ENCODE assay signal across 8 cellular contexts in the genomic region with DNA sequence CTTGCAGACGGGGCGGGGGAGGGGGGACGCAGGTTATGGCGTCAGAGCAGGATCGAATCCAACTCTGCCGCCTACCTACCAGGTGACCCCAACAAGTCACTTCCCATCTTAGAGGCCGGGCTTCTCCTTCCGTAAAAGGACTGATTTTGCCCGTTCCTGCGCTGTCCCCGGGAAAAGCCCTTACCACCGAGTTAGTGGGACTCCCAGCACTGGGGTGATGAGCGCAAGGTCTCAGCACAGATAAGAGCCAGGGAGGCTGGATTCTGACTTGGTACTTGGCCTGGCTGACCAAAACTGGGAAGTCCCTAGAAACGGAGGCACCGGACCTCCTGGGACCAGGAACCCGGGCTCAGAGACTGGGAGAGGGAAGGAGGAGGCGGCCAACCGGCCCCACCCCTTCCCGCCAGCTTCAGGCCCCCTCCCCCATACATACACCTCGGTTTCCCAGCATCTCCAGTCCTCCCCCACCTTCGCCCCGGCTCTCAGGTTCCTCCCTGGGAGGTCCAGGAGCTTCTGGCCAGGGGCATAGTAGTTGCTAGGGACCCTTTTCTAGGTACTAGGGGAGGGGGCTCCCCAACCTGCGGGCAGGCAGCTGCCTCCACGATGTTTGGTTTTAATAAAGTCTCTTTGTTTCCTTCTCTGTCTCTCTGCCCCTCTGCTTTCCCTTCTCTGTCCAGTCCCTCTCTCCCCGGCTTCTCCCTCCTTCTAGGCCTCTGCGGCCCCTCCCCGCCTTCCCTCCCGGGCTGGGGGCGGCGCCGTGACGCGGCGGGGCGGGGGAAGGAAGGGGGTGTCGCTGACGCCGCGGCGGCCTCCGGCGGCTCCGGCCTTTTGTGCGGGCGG. TPM values are rescaled to one million over a fixed set of nuclear protein-coding genes. Genes with fewer than 3 reads are reported as not detected.
DNase-seq lines count a peak whose midpoint lies in the region; ATAC-seq and TF ChIP-seq lines count a peak whose summit lies in the region.

A gene (plus strand): TSS at position 826 of the 840 bp plus-strand sequence. CDS start 156 bp downstream, outside the sequence.

- no peak for TF ChIP-seq CTCF in lower lobe of right lung (IDR thresholded peaks at IDR 0.05)

- H3K27me3 ChIP-seq in duodenal mucosa (ENCODE audit: control insufficient read depth in 1 of 2, insufficient read depth in 2 of 2, low read length in 2 of 2) (no peaks in the 10 kb centered on the region), lower lobe of right lung (ENCODE audit: low read depth) (no peaks in the 10 kb centered on the region)

- intact Hi-C loops in lower lobe of right lung (cut with DNase I): no loop called here

- no peaks in the 10 kb centered on the region for H3K9me3 ChIP-seq in duodenal mucosa (ENCODE audit: control insufficient read depth in 1 of 2, low read length in 2 of 2)
- no peaks in the 10 kb centered on the region for H3K9me3 ChIP-seq in lower lobe of right lung

- peak within 1 kb of the TSS; percentile 91 to 94 for H3K9ac ChIP-seq in duodenal mucosa (ENCODE audit: low read depth in 1 of 2, low read length in 2 of 2)

- H3K36me3 ChIP-seq in duodenal mucosa (ENCODE audit: control insufficient read depth in 1 of 2, insufficient read depth in 2 of 2, low read length in 2 of 2) (peaks cover 0 to under 1% of the 10 kb centered on the region in 2 donors), lower lobe of right lung (no peaks in the 10 kb centered on the region)

- H3K27ac ChIP-seq in duodenal mucosa (ENCODE audit: low read depth, low read length): peak within 1 kb of the TSS; percentile 97
- peak within 1 kb of the TSS; percentile 99 for H3K27ac ChIP-seq in lower lobe of right lung

- H3K4me3 ChIP-seq in duodenal mucosa (ENCODE audit: low read depth in 1 of 2, low read length in 2 of 2) (peak within 1 kb of the TSS; percentile 78 to 83), lower lobe of right lung (peak within 1 kb of the TSS; percentile 96)

- DNase-seq in SHP77 (lab: John Stamatoyannopoulos, UW): peak; percentile 24 to 62
- DNase-seq in SHP77 treated with DMSO at 0.1 percent for 48 hours (lab: John Stamatoyannopoulos, UW): no peak
- DNase-seq in NCI-H526 treated with DMSO at 0.1 percent for 48 hours (lab: John Stamatoyannopoulos, UW): peak; percentile 82
- DNase-seq in activated CD4-positive, alpha-beta T cell treated with anti-CD3 and anti-CD28 coated beads, Interleukin-2, amount 50 U/mL, for 48 hours: peak; percentile 81 to 84
- DNase-seq in lower lobe of right lung: peak; percentile 83
- peak in 2 of 3 donors; percentile 38 to 72 for DNase-seq in stimulated activated CD4-positive, alpha-beta T cell treated with anti-CD3 and anti-CD28 coated beads, TNF-alpha, amount 100 ng/mL, for 1 hour (ENCODE audit: low read depth in 3 of 3, low spot score in 1 of 3)

- ATAC-seq in HG03159 (IDR thresholded peaks at IDR 0.05; ENCODE audit: unreplicated experiment) (peak; percentile 53), lower lobe of right lung (peak; percentile 89 to 92)

- H3K4me1 ChIP-seq in duodenal mucosa (ENCODE audit: control insufficient read depth in 1 of 2, insufficient read depth in 2 of 2, low read length in 2 of 2) (peaks cover 45 to 84% of the 10 kb centered on the region in 2 donors), lower lobe of right lung (peaks cover 88% of the 10 kb centered on the region)

RNA-seq across cellular contexts. Expression of the gene that starts here (rescaled TPM):
- 90.7 TPM for total RNA-seq in lower lobe of right lung
